Comparison of ENCODE assay signal across 11 cellular contexts in genomic region chr10:32995751-32996150, GRCh38. TPM values are rescaled to one million over a fixed set of nuclear protein-coding genes. Genes with fewer than 3 reads are reported as not detected.
A peak's percentile ranks its signal among the peaks of the same experiment; 100 is the strongest.
DNase-seq lines count a peak whose midpoint lies in the region; ATAC-seq and TF ChIP-seq lines count a peak whose summit lies in the region.
"Had no signal": no experiment of that assay in that cellular context is flagged by ENCODE, and none has a peak within 500 bp of the region (broad histone marks: within the 10 kb centered on the region; RNA-seq: fewer than 3 reads in every experiment).

No MANE protein-coding gene starts in this region.

- intact Hi-C loops in activated CD4-positive, alpha-beta T cell treated with anti-CD3 and anti-CD28 coated beads, Interleukin-2, amount 10 ng/mL, durations not matched to agents 24 days and 14 days (cut with micrococcal nuclease): no loop called here

- in situ Hi-C loops in brain microvascular endothelial cell (cut with HindIII; ENCODE audit: low pct_ligation_motif_present, low sequenced_read_pairs): no loop called here

- TF ChIP-seq CTCF in GM12865 (IDR thresholded peaks at IDR 0.05; ENCODE audit: insufficient read depth, low read depth, low read length, missing control alignments): no peak
- no peak for TF ChIP-seq CTCF in brain microvascular endothelial cell (IDR thresholded peaks at IDR 0.05; ENCODE audit: low read depth, low read length, missing control alignments)

- H3K36me3 ChIP-seq in brain microvascular endothelial cell (replicated peaks): no peaks in the 10 kb centered on the region
- H3K36me3 ChIP-seq: pancreas had no signal

- H3K27ac ChIP-seq in brain microvascular endothelial cell: peak overlapping the region; percentile 1
- H3K27ac ChIP-seq: pancreas had no signal

- H3K36me3 Mint-ChIP-seq in activated CD4-positive, alpha-beta T cell treated with anti-CD3 and anti-CD28 coated beads, Interleukin-2, amount 10 ng/mL, durations not matched to agents 24 days and 14 days (ENCODE audit: low read depth): no peaks in the 10 kb centered on the region
- peaks cover 0 to 2% of the 10 kb centered on the region in 2 donors for H3K36me3 Mint-ChIP-seq in activated T-cell treated with anti-CD3 and anti-CD28 coated beads, Interleukin-2, amount 50 U/mL, for 72 hours (ENCODE audit: insufficient read depth in 2 of 2)

- H3K4me3 ChIP-seq in GM12865 (ENCODE audit: low read depth, low read length) (no peak overlapping the region), brain microvascular endothelial cell (ENCODE audit: low read depth, low read length) (no peak overlapping the region)
- H3K4me3 ChIP-seq: pancreas had no signal

- no peaks in the 10 kb centered on the region for H3K27me3 ChIP-seq in brain microvascular endothelial cell (replicated peaks)
- H3K27me3 ChIP-seq: pancreas had no signal

- peaks cover 12% of the 10 kb centered on the region for H3K27me3 Mint-ChIP-seq in activated CD4-positive, alpha-beta T cell treated with anti-CD3 and anti-CD28 coated beads, Interleukin-2, amount 10 ng/mL, durations not matched to agents 24 days and 14 days
- no peaks in the 10 kb centered on the region for H3K27me3 Mint-ChIP-seq in activated T-cell treated with anti-CD3 and anti-CD28 coated beads, Interleukin-2, amount 50 U/mL, for 72 hours (ENCODE audit: low read depth)

- peaks cover 9% of the 10 kb centered on the region for H3K9me3 Mint-ChIP-seq in activated CD4-positive, alpha-beta T cell treated with anti-CD3 and anti-CD28 coated beads, Interleukin-2, amount 10 ng/mL, durations not matched to agents 24 days and 14 days
- peaks cover 0 to 2% of the 10 kb centered on the region in 2 donors for H3K9me3 Mint-ChIP-seq in activated T-cell treated with anti-CD3 and anti-CD28 coated beads, Interleukin-2, amount 50 U/mL, for 72 hours

- ATAC-seq in GM19468 (IDR thresholded peaks at IDR 0.05; ENCODE audit: extremely low read depth, unreplicated experiment) (peak; percentile 58), HG03108 (IDR thresholded peaks at IDR 0.05; ENCODE audit: unreplicated experiment) (peak; percentile 89), HG02938 (IDR thresholded peaks at IDR 0.05; ENCODE audit: unreplicated experiment) (no peak)
- ATAC-seq in activated T-cell treated with anti-CD3 and anti-CD28 coated beads, Interleukin-2, amount 50 U/mL, for 72 hours (replicated peaks in 1 of 2): no peak

- peak; percentile 83 for DNase-seq in GM12865 (ENCODE audit: low read depth)
- DNase-seq in brain microvascular endothelial cell: no peak
- no peak for DNase-seq in activated CD4-positive, alpha-beta T cell treated with anti-CD3 and anti-CD28 coated beads, Interleukin-2, amount 10 ng/mL, durations not matched to agents 24 days and 14 days
- no peak for DNase-seq in stimulated activated CD4-positive, alpha-beta T cell treated with anti-CD3 and anti-CD28 coated beads, Interleukin-12 subunit alpha, Interleukin-12 subunit beta, amount 100 ng/mL, for 4 hours
- no peak for DNase-seq in activated T-cell treated with anti-CD3 and anti-CD28 coated beads, Interleukin-2, amount 50 U/mL, for 72 hours
- DNase-seq: activated naive CD4-positive, alpha-beta T cell treated with anti-CD3 and anti-CD28 coated beads for 36 hours; effector CD4-positive, alpha-beta T cell; pancreas had no signal

- H3K27ac Mint-ChIP-seq in activated CD4-positive, alpha-beta T cell treated with anti-CD3 and anti-CD28 coated beads, Interleukin-2, amount 10 ng/mL, durations not matched to agents 24 days and 14 days: no peak overlapping the region
- H3K27ac Mint-ChIP-seq in activated T-cell treated with anti-CD3 and anti-CD28 coated beads, Interleukin-2, amount 50 U/mL, for 72 hours: no peak overlapping the region
- H3K27ac Mint-ChIP-seq: activated naive CD4-positive, alpha-beta T cell treated with anti-CD3 and anti-CD28 coated beads for 36 hours had no signal

- H3K4me3 Mint-ChIP-seq in activated CD4-positive, alpha-beta T cell treated with anti-CD3 and anti-CD28 coated beads, Interleukin-2, amount 10 ng/mL, durations not matched to agents 24 days and 14 days: no peak overlapping the region
- no peak overlapping the region for H3K4me3 Mint-ChIP-seq in activated T-cell treated with anti-CD3 and anti-CD28 coated beads, Interleukin-2, amount 50 U/mL, for 72 hours
- H3K4me3 Mint-ChIP-seq: activated naive CD4-positive, alpha-beta T cell treated with anti-CD3 and anti-CD28 coated beads for 36 hours had no signal

- peaks cover 3% of the 10 kb centered on the region for H3K4me1 Mint-ChIP-seq in activated CD4-positive, alpha-beta T cell treated with anti-CD3 and anti-CD28 coated beads, Interleukin-2, amount 10 ng/mL, durations not matched to agents 24 days and 14 days
- H3K4me1 Mint-ChIP-seq in activated T-cell treated with anti-CD3 and anti-CD28 coated beads, Interleukin-2, amount 50 U/mL, for 72 hours (ENCODE audit: low read depth): peaks cover 9% of the 10 kb centered on the region

RNA-seq across cellular contexts. Expression of gene ITGB1, which starts 37.7 kb away (rescaled TPM):
- 50.5 and 57.5 TPM in 2 replicates for total RNA-seq in activated CD4-positive, alpha-beta T cell treated with anti-CD3 and anti-CD28 coated beads, Interleukin-2, amount 10 ng/mL, durations not matched to agents 24 days and 14 days
- 10 to 100 TPM; 52.3 to 91.2 TPM for total RNA-seq in activated T-cell treated with anti-CD3 and anti-CD28 coated beads, Interleukin-2, amount 50 U/mL, for 72 hours

Comparison
In these comparisons a context has a peak if more than half of its experiments do, and no peak if none do; other contexts are left out.
1. ATAC-seq: peak in GM19468 (single experiment) and HG03108 (single experiment); none in HG02938 (single experiment) and activated T-cell treated with anti-CD3 and anti-CD28 coated beads, Interleukin-2, amount 50 U/mL, for 72 hours (0 of 2).